In genomic region chr1:23585321-23586022, GRCh38 we compare ENCODE assay signal across 9 cellular contexts. TPM values are rescaled to one million over a fixed set of nuclear protein-coding genes. Genes with fewer than 3 reads are reported as not detected.
DNase-seq lines count a peak whose midpoint lies in the region; ATAC-seq and TF ChIP-seq lines count a peak whose summit lies in the region.
"Had no signal": no experiment of that assay in that cellular context is flagged by ENCODE, and none has a peak within 500 bp of the region (broad histone marks: within the 10 kb centered on the region; RNA-seq: fewer than 3 reads in every experiment).

No MANE protein-coding gene starts in this region.

- H3K36me3 Mint-ChIP-seq in activated CD8-positive, alpha-beta T cell treated with anti-CD3 and anti-CD28 coated beads, Interleukin-2, amount 10 ng/mL, durations not matched to agents 7 days and 5 days (ENCODE audit: low read depth), result no peaks in the 10 kb centered on the region
- H3K36me3 Mint-ChIP-seq in endodermal cell (ENCODE audit: low read depth), result no peaks in the 10 kb centered on the region
- H3K36me3 Mint-ChIP-seq: activated naive CD4-positive, alpha-beta T cell treated with anti-CD3 and anti-CD28 coated beads, Interleukin-2, amount 50 U/mL, for 24 hours had no signal

- no peaks in the 10 kb centered on the region for H3K27me3 Mint-ChIP-seq in activated CD8-positive, alpha-beta T cell treated with anti-CD3 and anti-CD28 coated beads, Interleukin-2, amount 10 ng/mL, durations not matched to agents 7 days and 5 days (ENCODE audit: low read depth)
- no peaks in the 10 kb centered on the region for H3K27me3 Mint-ChIP-seq in endodermal cell (ENCODE audit: insufficient read depth)
- H3K27me3 Mint-ChIP-seq: activated naive CD4-positive, alpha-beta T cell treated with anti-CD3 and anti-CD28 coated beads, Interleukin-2, amount 50 U/mL, for 24 hours had no signal

- H3K9me3 ChIP-seq in endodermal cell (ENCODE audit: control insufficient read depth, low read length), result no peaks in the 10 kb centered on the region

- ATAC-seq in esophagus mucosa, result peak; percentile 91
- peak; percentile 78 for ATAC-seq in sciatic nerve
- no peak for ATAC-seq in activated CD8-positive, alpha-beta T cell treated with anti-CD3 and anti-CD28 coated beads, Interleukin-2, amount 10 ng/mL, durations not matched to agents 7 days and 5 days
- no peak for ATAC-seq in HG02678 (IDR thresholded peaks at IDR 0.05; ENCODE audit: unreplicated experiment)

- TF ChIP-seq CTCF in endodermal cell (conservative IDR thresholded peaks at IDR 0.05), result no peak

- no peaks in the 10 kb centered on the region for H3K27me3 ChIP-seq in endodermal cell (ENCODE audit: control insufficient read depth, insufficient read depth, low read length, poor library complexity, severe bottlenecking)

- H3K27ac ChIP-seq in endodermal cell (ENCODE audit: low read depth, low read length), result no peak overlapping the region

- POLR2A ChIA-PET in activated CD8-positive, alpha-beta T cell treated with anti-CD3 and anti-CD28 coated beads, Interleukin-2, amount 10 ng/mL, durations not matched to agents 7 days and 5 days (lab: Charles Lee), result no interaction called here

- peak; percentile 80 for DNase-seq in Daoy (ENCODE audit: low read depth)
- DNase-seq in NOMO-1 treated with dmso at 0.1 percent for 144 hours (lab: John Stamatoyannopoulos, UW; ENCODE audit: unreplicated experiment), result peak; percentile 49
- DNase-seq in sciatic nerve (ENCODE audit: low spot score), result no peak
- no peak for DNase-seq in activated CD8-positive, alpha-beta T cell treated with anti-CD3 and anti-CD28 coated beads, Interleukin-2, amount 10 ng/mL, durations not matched to agents 7 days and 5 days
- DNase-seq in NCI-H345 treated with DMSO at 0.1 percent for 48 hours (lab: John Stamatoyannopoulos, UW; ENCODE audit: unreplicated experiment), result no peak
- no peak for DNase-seq in endodermal cell

- H3K9me3 Mint-ChIP-seq in activated CD8-positive, alpha-beta T cell treated with anti-CD3 and anti-CD28 coated beads, Interleukin-2, amount 10 ng/mL, durations not matched to agents 7 days and 5 days (ENCODE audit: insufficient read depth), result no peaks in the 10 kb centered on the region
- no peaks in the 10 kb centered on the region for H3K9me3 Mint-ChIP-seq in endodermal cell
- H3K9me3 Mint-ChIP-seq: activated naive CD4-positive, alpha-beta T cell treated with anti-CD3 and anti-CD28 coated beads, Interleukin-2, amount 50 U/mL, for 24 hours had no signal

- CTCF ChIA-PET in activated CD8-positive, alpha-beta T cell treated with anti-CD3 and anti-CD28 coated beads, Interleukin-2, amount 10 ng/mL, durations not matched to agents 7 days and 5 days (lab: Charles Lee), result interaction anchor here (2.0 kb wide), 1 partner anchor 9 kb away, joined by 5 read pairs; no protein-coding TSS in a partner anchor

- H3K36me3 ChIP-seq in endodermal cell (ENCODE audit: control insufficient read depth, insufficient read depth, low read length), result no peaks in the 10 kb centered on the region

- 93 to 94% methylated on average over 10 of the region's 10 CpGs for WGBS in endodermal cell (ENCODE audit: insufficient coverage in 1 of 2, insufficient read length in 1 of 2), 2 experiments

- no peak overlapping the region for H3K4me3 ChIP-seq in endodermal cell (ENCODE audit: low read length)

- intact Hi-C loops in sciatic nerve (cut with DNase I), result no loop called here

- H3K4me3 Mint-ChIP-seq in activated CD8-positive, alpha-beta T cell treated with anti-CD3 and anti-CD28 coated beads, Interleukin-2, amount 10 ng/mL, durations not matched to agents 7 days and 5 days, result no peak overlapping the region
- no peak overlapping the region for H3K4me3 Mint-ChIP-seq in endodermal cell
- H3K4me3 Mint-ChIP-seq: activated naive CD4-positive, alpha-beta T cell treated with anti-CD3 and anti-CD28 coated beads, Interleukin-2, amount 50 U/mL, for 24 hours had no signal

- H3K4me1 ChIP-seq in endodermal cell (ENCODE audit: control insufficient read depth, insufficient read depth, low read length), result peaks cover 6% of the 10 kb centered on the region

- no peak overlapping the region for H3K9ac ChIP-seq in endodermal cell (ENCODE audit: extremely low read depth, low read length, poor library complexity, severe bottlenecking)

- H3K27ac Mint-ChIP-seq in activated CD8-positive, alpha-beta T cell treated with anti-CD3 and anti-CD28 coated beads, Interleukin-2, amount 10 ng/mL, durations not matched to agents 7 days and 5 days, result no peak overlapping the region
- H3K27ac Mint-ChIP-seq in endodermal cell, result no peak overlapping the region
- H3K27ac Mint-ChIP-seq: activated naive CD4-positive, alpha-beta T cell treated with anti-CD3 and anti-CD28 coated beads, Interleukin-2, amount 50 U/mL, for 24 hours had no signal

- H3K4me1 Mint-ChIP-seq in activated CD8-positive, alpha-beta T cell treated with anti-CD3 and anti-CD28 coated beads, Interleukin-2, amount 10 ng/mL, durations not matched to agents 7 days and 5 days (ENCODE audit: low read depth), result peaks cover 37% of the 10 kb centered on the region
- H3K4me1 Mint-ChIP-seq in endodermal cell, result peaks cover 40% of the 10 kb centered on the region

RNA-seq across cellular contexts. Expression of gene ID3, which starts 26.2 kb away (rescaled TPM):
- 372 and 550 TPM in 2 replicates for total RNA-seq in Daoy (2014; rRNA removed; shearing (Covaris generic))
- total RNA-seq in esophagus mucosa (25.7 TPM), sciatic nerve (289 TPM), endodermal cell (100 to 1,000 TPM; 281 to 338 TPM)
- 10 to 100 TPM; 31.4 to 34.4 TPM for total RNA-seq in activated CD8-positive, alpha-beta T cell treated with anti-CD3 and anti-CD28 coated beads, Interleukin-2, amount 10 ng/mL, durations not matched to agents 7 days and 5 days
- polyA plus RNA-seq in endodermal cell (2013, experiment 1 of 2), result 319 TPM
- 289 TPM for polyA plus RNA-seq in endodermal cell (2013, experiment 2 of 2)

RNA-seq across cellular contexts. Expression of gene E2F2, which starts 54.4 kb away (rescaled TPM):
- total RNA-seq in Daoy (2014; rRNA removed; shearing (Covaris generic)), result 9.9 and 37.1 TPM in 2 replicates
- total RNA-seq in esophagus mucosa, result 13.9 TPM
- total RNA-seq in sciatic nerve, result 2.1 TPM
- 10 to 100 TPM; 75.0 to 80.3 TPM for total RNA-seq in activated CD8-positive, alpha-beta T cell treated with anti-CD3 and anti-CD28 coated beads, Interleukin-2, amount 10 ng/mL, durations not matched to agents 7 days and 5 days
- total RNA-seq in endodermal cell, result 1 to 10 TPM; 7.3 to 9.8 TPM
- polyA plus RNA-seq in endodermal cell (2013, experiment 1 of 2), result 7.4 TPM
- 7.7 TPM for polyA plus RNA-seq in endodermal cell (2013, experiment 2 of 2)

Comparison
In these comparisons a context has a peak if more than half of its experiments do, and no peak if none do; other contexts are left out.
1. DNase-seq: peak in Daoy (single experiment) and NOMO-1 treated with dmso at 0.1 percent for 144 hours (single experiment); none in sciatic nerve (single experiment), activated CD8-positive, alpha-beta T cell treated with anti-CD3 and anti-CD28 coated beads, Interleukin-2, amount 10 ng/mL, durations not matched to agents 7 days and 5 days (single experiment), NCI-H345 treated with DMSO at 0.1 percent for 48 hours (single experiment) and endodermal cell (single experiment).
2. ATAC-seq: peak in esophagus mucosa (single experiment) and sciatic nerve (single experiment); none in activated CD8-positive, alpha-beta T cell treated with anti-CD3 and anti-CD28 coated beads, Interleukin-2, amount 10 ng/mL, durations not matched to agents 7 days and 5 days (single experiment) and HG02678 (single experiment).